16 cellular contexts compared by ENCODE assay signal in genomic region chr4:40570348-40571077, GRCh38. TPM values are rescaled to one million over a fixed set of nuclear protein-coding genes. Genes with fewer than 3 reads are reported as not detected.
A peak's percentile ranks its signal among the peaks of the same experiment; 100 is the strongest.
DNase-seq lines count a peak whose midpoint lies in the region; ATAC-seq, FAIRE-seq and TF ChIP-seq lines count a peak whose summit lies in the region.
"Had no signal": no experiment of that assay in that cellular context is flagged by ENCODE, and none has a peak within 500 bp of the region (broad histone marks: within the 10 kb centered on the region; RNA-seq: fewer than 3 reads in every experiment).

No MANE protein-coding gene starts in this region.

- H3K4me1 ChIP-seq in IMR-90 (ENCODE audit: control insufficient read depth, insufficient read depth, low read length), result 0 out of 2 replicates have a peak, but pooled peaks cover 3% of the 10 kb centered on the region
- peaks cover 6% of the 10 kb centered on the region for H3K4me1 ChIP-seq in mesenchymal stem cell (ENCODE audit: control insufficient read depth, insufficient read depth, low read depth, low read length)
- H3K4me1 ChIP-seq in Caco-2, result peaks cover 9% of the 10 kb centered on the region
- H3K4me1 ChIP-seq: BE2C had no signal

- H3K9me1 ChIP-seq in IMR-90 (ENCODE audit: insufficient read depth, low read length), result 0 out of 2 replicates have a peak, but pooled peaks cover under 1% of the 10 kb centered on the region

- ATAC-seq in IMR-90 (ENCODE audit: low read depth) (peak; percentile 61), WTC11 (no peak), HG03097 (IDR thresholded peaks at IDR 0.05; ENCODE audit: low FRiP score, unreplicated experiment) (no peak)
- ATAC-seq: A549; CD8-positive, alpha-beta T cell; GM12878; GM23338 had no signal

- H3K36me3 ChIP-seq in IMR-90 (ENCODE audit: control insufficient read depth, insufficient read depth, low read length), result no peaks in the 10 kb centered on the region
- no peaks in the 10 kb centered on the region for H3K36me3 ChIP-seq in mesenchymal stem cell (ENCODE audit: control insufficient read depth in 1 of 2, insufficient read depth in 2 of 2, low read depth in 1 of 2, low read length in 2 of 2)
- H3K36me3 ChIP-seq in Caco-2 (ENCODE audit: control insufficient read depth, insufficient read depth, low read length), result no peaks in the 10 kb centered on the region
- H3K36me3 ChIP-seq: BE2C had no signal

- H3K27ac ChIP-seq in IMR-90 (ENCODE audit: insufficient read depth, low read length), result no peak overlapping the region
- no peak overlapping the region for H3K27ac ChIP-seq in mesenchymal stem cell (ENCODE audit: low read length, poor library complexity, severe bottlenecking)
- H3K27ac ChIP-seq: C4-2B had no signal

- no peak overlapping the region for H2BK12ac ChIP-seq in mesenchymal stem cell (ENCODE audit: low read length in 2 of 2)

- H3K4me3 ChIP-seq in IMR-90 (ENCODE audit: insufficient read depth, low read depth, low read length) (no peak overlapping the region), mesenchymal stem cell (ENCODE audit: insufficient read depth in 1 of 2, low read depth in 1 of 2, low read length in 2 of 2) (no peak overlapping the region), Caco-2 (ENCODE audit: low read depth, low read length) (no peak overlapping the region)
- H3K4me3 ChIP-seq: A549, GM12878, GM23338 had no signal

- no peak overlapping the region for H2BK20ac ChIP-seq in IMR-90 (ENCODE audit: low read depth, low read length)

- BruUV-seq in IMR-90 (replicated peaks; lab: Mats Ljungman, UMichigan) (no TSS peak), Caco-2 (replicated peaks; lab: Mats Ljungman, UMichigan) (no TSS peak)

- peaks cover 32% of the 10 kb centered on the region for H3K4me1 Mint-ChIP-seq in WTC11
- H3K4me1 Mint-ChIP-seq in activated CD4-positive, alpha-beta memory T cell treated with anti-CD3 and anti-CD28 coated beads, Interleukin-2, amount 10 ng/mL, durations not matched to agents 7 days and 5 days, result peaks cover 2% of the 10 kb centered on the region
- peaks cover 7% of the 10 kb centered on the region for H3K4me1 Mint-ChIP-seq in Caco-2 (ENCODE audit: low read depth, unreplicated experiment)

- H3K4me2 ChIP-seq in IMR-90 (ENCODE audit: low read depth, low read length), result no peak overlapping the region
- peak overlapping the region; percentile 34 for H3K4me2 ChIP-seq in mesenchymal stem cell (ENCODE audit: low read length, poor library complexity, severe bottlenecking)
- H3K4me2 ChIP-seq: A549, GM23338 had no signal

- H2BK120ac ChIP-seq in IMR-90 (ENCODE audit: low read depth, low read length) (no peak overlapping the region), mesenchymal stem cell (ENCODE audit: low read depth, low read length) (no peak overlapping the region)

- peaks cover 33% of the 10 kb centered on the region for H3K36me3 Mint-ChIP-seq in WTC11
- no peaks in the 10 kb centered on the region for H3K36me3 Mint-ChIP-seq in activated CD4-positive, alpha-beta memory T cell treated with anti-CD3 and anti-CD28 coated beads, Interleukin-2, amount 10 ng/mL, durations not matched to agents 7 days and 5 days (ENCODE audit: low read depth)
- no peaks in the 10 kb centered on the region for H3K36me3 Mint-ChIP-seq in Caco-2 (ENCODE audit: insufficient read depth, unreplicated experiment)
- H3K36me3 Mint-ChIP-seq: CD8-positive, alpha-beta T cell had no signal

- H3K4ac ChIP-seq in IMR-90 (ENCODE audit: low read depth, low read length) (no peak overlapping the region), mesenchymal stem cell (ENCODE audit: low read depth in 1 of 2, low read length in 2 of 2) (no peak overlapping the region)

- H3K79me1 ChIP-seq in IMR-90 (ENCODE audit: low read depth in 1 of 2, low read length in 2 of 2) (no peaks in the 10 kb centered on the region), mesenchymal stem cell (replicated peaks; ENCODE audit: low read length, poor library complexity, severe bottlenecking) (no peaks in the 10 kb centered on the region)

- no peak overlapping the region for H2BK5ac ChIP-seq in IMR-90 (ENCODE audit: low read depth, low read length, poor library complexity, severe bottlenecking)
- no peak overlapping the region for H2BK5ac ChIP-seq in mesenchymal stem cell (ENCODE audit: low read depth, low read length, poor library complexity, severe bottlenecking)

- H3K4me3 Mint-ChIP-seq in WTC11, result no peak overlapping the region
- no peak overlapping the region for H3K4me3 Mint-ChIP-seq in activated CD4-positive, alpha-beta memory T cell treated with anti-CD3 and anti-CD28 coated beads, Interleukin-2, amount 10 ng/mL, durations not matched to agents 7 days and 5 days
- H3K4me3 Mint-ChIP-seq in Caco-2 (ENCODE audit: unreplicated experiment), result no peak overlapping the region
- H3K4me3 Mint-ChIP-seq: CD8-positive, alpha-beta T cell; GM23338 had no signal

- TF ChIP-seq POLR2A in IMR-90 (IDR thresholded peaks at IDR 0.05; ENCODE audit: low read depth, low read length), result no peak

- TF ChIP-seq RAD21 in IMR-90 (IDR thresholded peaks at IDR 0.05; ENCODE audit: low read length), result no peak

- peak; percentile 28 for DNase-seq in IMR-90
- DNase-seq in WTC11 (ENCODE audit: low spot score), result no peak
- no peak for DNase-seq in mesenchymal stem cell
- no peak for DNase-seq in activated CD4-positive, alpha-beta memory T cell treated with anti-CD3 and anti-CD28 coated beads, Interleukin-2, amount 10 ng/mL, durations not matched to agents 7 days and 5 days
- no peak for DNase-seq in Caco-2
- no peak for DNase-seq in activated naive CD4-positive, alpha-beta T cell treated with anti-CD3 and anti-CD28 coated beads, Interleukin-2, amount 50 U/mL, for 16 hours
- DNase-seq: BE2C; CD8-positive, alpha-beta T cell; COR-L47; H7 had no signal

- CTCF ChIA-PET in IMR-90 (lab: Yijun Ruan, JAX), result no interaction called here
- CTCF ChIA-PET in WTC11 (lab: Charles Lee), result no interaction called here
- CTCF ChIA-PET in activated CD4-positive, alpha-beta memory T cell treated with anti-CD3 and anti-CD28 coated beads, Interleukin-2, amount 10 ng/mL, durations not matched to agents 7 days and 5 days (lab: Charles Lee), result no interaction called here
- CTCF ChIA-PET in Caco-2 (lab: Charles Lee), result no interaction called here

- peaks cover 18% of the 10 kb centered on the region for H3K9me3 Mint-ChIP-seq in WTC11
- no peaks in the 10 kb centered on the region for H3K9me3 Mint-ChIP-seq in activated CD4-positive, alpha-beta memory T cell treated with anti-CD3 and anti-CD28 coated beads, Interleukin-2, amount 10 ng/mL, durations not matched to agents 7 days and 5 days
- H3K9me3 Mint-ChIP-seq in Caco-2 (ENCODE audit: unreplicated experiment), result peaks cover 7% of the 10 kb centered on the region
- H3K9me3 Mint-ChIP-seq: CD8-positive, alpha-beta T cell had no signal

- H3K9me3 ChIP-seq in IMR-90 (ENCODE audit: control insufficient read depth, insufficient read depth, low read length) (no peaks in the 10 kb centered on the region), mesenchymal stem cell (ENCODE audit: control insufficient read depth, low read length) (no peaks in the 10 kb centered on the region), Caco-2 (no peaks in the 10 kb centered on the region)
- H3K9me3 ChIP-seq: A549, BE2C had no signal

- POLR2A ChIA-PET in IMR-90 (lab: Charles Lee; ENCODE audit: unreplicated experiment) (no interaction called here), WTC11 (lab: Charles Lee) (no interaction called here), Caco-2 (lab: Charles Lee) (no interaction called here)
- POLR2A ChIA-PET in activated CD4-positive, alpha-beta memory T cell treated with anti-CD3 and anti-CD28 coated beads, Interleukin-2, amount 10 ng/mL, durations not matched to agents 7 days and 5 days (lab: Charles Lee), result no interaction called here

- H3K56ac ChIP-seq in IMR-90 (ENCODE audit: extremely low read depth, insufficient read depth, low read length), result no peak overlapping the region

- H3K27ac Mint-ChIP-seq in WTC11, result no peak overlapping the region
- H3K27ac Mint-ChIP-seq in activated CD4-positive, alpha-beta memory T cell treated with anti-CD3 and anti-CD28 coated beads, Interleukin-2, amount 10 ng/mL, durations not matched to agents 7 days and 5 days, result no peak overlapping the region
- no peak overlapping the region for H3K27ac Mint-ChIP-seq in Caco-2 (ENCODE audit: unreplicated experiment)
- H3K27ac Mint-ChIP-seq: CD8-positive, alpha-beta T cell; GM23338 had no signal

- no peak overlapping the region for H4K5ac ChIP-seq in IMR-90 (ENCODE audit: low read depth, low read length)

- TF ChIP-seq CTCF in IMR-90 (conservative IDR thresholded peaks at IDR 0.05; ENCODE audit: low read depth, low read length), result no peak
- no peak for TF ChIP-seq CTCF in WTC11 (IDR thresholded peaks at IDR 0.05)
- TF ChIP-seq CTCF in Caco-2 (IDR thresholded peaks at IDR 0.05; ENCODE audit: insufficient read depth in 1 of 2, low read depth in 1 of 2, low read length in 1 of 2, severe bottlenecking in 1 of 2, unreplicated experiment in 1 of 2), result no peak

- H4K91ac ChIP-seq in IMR-90 (ENCODE audit: insufficient read depth, low read depth, low read length), result no peak overlapping the region
- H4K91ac ChIP-seq in mesenchymal stem cell (ENCODE audit: low read length), result no peak overlapping the region

- H2BK15ac ChIP-seq in IMR-90 (ENCODE audit: low read depth, low read length), result no peak overlapping the region; the same call in 2 of the 3 replicates
- H2BK15ac ChIP-seq in mesenchymal stem cell (ENCODE audit: low read depth, poor library complexity, severe bottlenecking), result no peak overlapping the region

- H3K27me3 ChIP-seq in IMR-90 (ENCODE audit: control insufficient read depth, insufficient read depth, low read length), result no peaks in the 10 kb centered on the region
- H3K27me3 ChIP-seq in mesenchymal stem cell (ENCODE audit: control insufficient read depth in 1 of 2, insufficient read depth in 1 of 2, low read length in 2 of 2), result no peaks in the 10 kb centered on the region
- H3K27me3 ChIP-seq in Caco-2 (replicated peaks; ENCODE audit: control insufficient read depth, insufficient read depth, low read length), result no peaks in the 10 kb centered on the region
- H3K27me3 ChIP-seq: BE2C had no signal

- in situ Hi-C loops in IMR-90 (cut with MboI; ENCODE audit: low sequenced_read_pairs), result no loop called here

- no peak overlapping the region for H3K18ac ChIP-seq in IMR-90 (ENCODE audit: low read depth, low read length)
- H3K18ac ChIP-seq in mesenchymal stem cell (ENCODE audit: low read depth in 1 of 2, low read length in 2 of 2), result no peak overlapping the region

- 0 out of 2 replicates have a peak overlapping the region, but pooled peaks have one; percentile 51 for H2AK5ac ChIP-seq in IMR-90 (ENCODE audit: low read depth, low read length)
- no peak overlapping the region for H2AK5ac ChIP-seq in mesenchymal stem cell (ENCODE audit: low read length, severe bottlenecking)

- H3K14ac ChIP-seq in IMR-90 (replicated peaks; ENCODE audit: low read depth, low read length) (no peak overlapping the region), mesenchymal stem cell (ENCODE audit: low read length in 2 of 2) (no peak overlapping the region)

- H3K23ac ChIP-seq in IMR-90 (ENCODE audit: low read depth, low read length) (no peak overlapping the region), mesenchymal stem cell (ENCODE audit: low read length in 2 of 2) (no peak overlapping the region)

- H2AFZ ChIP-seq in IMR-90 (replicated peaks; ENCODE audit: low read length, poor library complexity) (no peak overlapping the region), mesenchymal stem cell (ENCODE audit: low read depth, low read length) (no peak overlapping the region)
- H2AFZ ChIP-seq: GM23338 had no signal

- dilution Hi-C loops in IMR-90 (cut with HindIII; ENCODE audit: low sequenced_read_pairs, unreplicated experiment), result no loop called here

- no peak overlapping the region for H2AK9ac ChIP-seq in IMR-90 (replicated peaks; ENCODE audit: low read depth, low read length, poor library complexity)

- H4K8ac ChIP-seq in IMR-90 (ENCODE audit: low read depth in 2 of 2, low read length in 2 of 2) (no peak overlapping the region), mesenchymal stem cell (ENCODE audit: low read length) (peak overlapping the region; percentile 41)

- 70% methylated on average over 7 of the region's 14 CpGs; no CpG with 5 or more reads in 1 of the 2 experiments for WGBS in IMR-90 (ENCODE audit: extremely low coverage in 2 of 2, insufficient read length in 1 of 2), 2 experiments
- WGBS in mesenchymal stem cell, result 96% methylated on average over 11 of the region's 14 CpGs

- no peaks in the 10 kb centered on the region for H4K20me1 ChIP-seq in IMR-90 (ENCODE audit: insufficient read depth, low read length)

- peak; percentile 56 for FAIRE-seq in G401.6 (lab: Jason Lieb, UNC)
- FAIRE-seq: A549, GM12878 had no signal

- intact Hi-C loops in IMR-90 (cut with micrococcal nuclease), result no loop called here
- intact Hi-C loops in Caco-2 (cut with micrococcal nuclease; ENCODE audit: unreplicated experiment), result no loop called here

- H3K27me3 Mint-ChIP-seq in WTC11 (ENCODE audit: low read depth), result no peaks in the 10 kb centered on the region
- peaks cover 3% of the 10 kb centered on the region for H3K27me3 Mint-ChIP-seq in activated CD4-positive, alpha-beta memory T cell treated with anti-CD3 and anti-CD28 coated beads, Interleukin-2, amount 10 ng/mL, durations not matched to agents 7 days and 5 days
- no peaks in the 10 kb centered on the region for H3K27me3 Mint-ChIP-seq in Caco-2 (ENCODE audit: insufficient read depth, unreplicated experiment)

- H3K9ac ChIP-seq in IMR-90 (ENCODE audit: low read depth, low read length) (no peak overlapping the region), mesenchymal stem cell (ENCODE audit: low read length) (no peak overlapping the region)

RNA-seq across cellular contexts. Expression of gene RBM47, which starts 59.2 kb away (rescaled TPM):
- total RNA-seq in IMR-90 (2012; rRNA removed), result 0.83 and 1.1 TPM in 2 replicates
- polyA plus RNA-seq in IMR-90 (2012; rRNA removed), result 0.44 and 0.59 TPM in 2 replicates
- polyA plus RNA-seq in IMR-90 (2012; cell fraction: cytosol; rRNA removed), result 1.1 and 1.6 TPM in 2 replicates
- 0.41 and 0.99 TPM in 2 replicates for polyA plus RNA-seq in IMR-90 (2012; cell fraction: nucleus; rRNA removed; ENCODE audit: low replicate concordance)
- total RNA-seq in WTC11 (2021), result 89.0 to 97.9 TPM (median 92.5 TPM) in 3 replicates
- 3.9 TPM for polyA plus RNA-seq in mesenchymal stem cell (2013, experiment 1 of 2)
- 3.8 TPM for polyA plus RNA-seq in mesenchymal stem cell (2013, experiment 2 of 2)
- total RNA-seq in activated CD4-positive, alpha-beta memory T cell treated with anti-CD3 and anti-CD28 coated beads, Interleukin-2, amount 10 ng/mL, durations not matched to agents 7 days and 5 days, result 1 to 10 TPM; 2.1 to 2.2 TPM
- total RNA-seq in Caco-2 (2022), result 59.1 and 62.1 TPM in 2 replicates
- total RNA-seq: CD8-positive, alpha-beta T cell had no signal

Comparison
In these comparisons a context has a peak if more than half of its experiments do, and no peak if none do; other contexts are left out.
1. RNA of gene RBM47, which starts 59.2 kb away (total RNA-seq): 89.0 to 97.9 TPM in WTC11 and 59.1 to 62.1 TPM in Caco-2; 2.1 to 2.2 TPM in activated CD4-positive, alpha-beta memory T cell treated with anti-CD3 and anti-CD28 coated beads, Interleukin-2, amount 10 ng/mL, durations not matched to agents 7 days and 5 days and 0.83 to 1.1 TPM in IMR-90; every median in the first group is over 10 times any median in the second.